ENCODE assay signal across 17 cellular contexts in the genomic region with DNA sequence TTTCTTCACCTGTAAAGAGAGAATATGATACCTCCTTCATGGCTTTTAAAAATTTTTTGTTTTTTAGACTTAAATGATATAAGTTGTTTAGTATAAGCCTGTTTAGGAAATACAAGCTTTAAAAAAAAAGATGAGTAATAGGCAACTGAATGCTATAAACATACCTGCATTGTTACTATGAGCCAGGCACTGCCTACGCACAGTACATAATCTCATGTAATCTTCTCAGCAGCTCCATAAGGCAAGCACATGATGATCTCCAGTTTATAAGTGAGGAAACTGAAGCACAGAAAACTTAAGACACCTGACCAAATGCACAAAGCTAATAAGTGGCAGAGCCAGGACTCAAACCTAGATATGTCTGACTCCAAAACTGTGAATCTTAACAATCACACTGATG.
DNase-seq lines count a peak whose midpoint lies in the region; TF ChIP-seq lines count a peak whose summit lies in the region.
"Had no signal": no experiment of that assay in that cellular context is flagged by ENCODE, and none has a peak within 500 bp of the region (broad histone marks: within the 10 kb centered on the region; RNA-seq: fewer than 3 reads in every experiment).

No MANE protein-coding gene starts in this region.

- DNase-seq in ELR (ENCODE audit: low read depth), result peak; percentile 46
- peak; percentile 20 for DNase-seq in RWPE1 (ENCODE audit: low spot score)
- peak; percentile 24 to 36 for DNase-seq in trophoblast cell
- no peak for DNase-seq in adrenal gland
- DNase-seq in GM20000 (ENCODE audit: low spot score), result no peak
- DNase-seq in SW480 (ENCODE audit: low spot score), result no peak
- DNase-seq in inferior parietal cortex (ENCODE audit: extremely low spot score), result no peak
- DNase-seq: BE2C; CD4-positive, CD25-positive, alpha-beta regulatory T cell; COR-L47; GDM1; NCI-H1105; NCI-H2081 treated with DMSO at 0.1 percent for 48 hours; NCI-H774; SJCRH30 had no signal

- no peaks in the 10 kb centered on the region for H3K27me3 ChIP-seq in esophagus (ENCODE audit: control insufficient read depth in 1 of 2, insufficient read depth in 2 of 2, low read length in 2 of 2)
- H3K27me3 ChIP-seq in trophoblast cell (ENCODE audit: insufficient read depth, low read length), result no peaks in the 10 kb centered on the region
- H3K27me3 ChIP-seq in adrenal gland, result no peaks in the 10 kb centered on the region
- H3K27me3 ChIP-seq: BE2C, SJCRH30 had no signal

- H3K27ac ChIP-seq in RWPE1, result no peak overlapping the region
- peak overlapping the region; percentile 75 to 87 for H3K27ac ChIP-seq in esophagus (ENCODE audit: low read depth in 2 of 2, low read length in 1 of 2)
- H3K27ac ChIP-seq in trophoblast cell (ENCODE audit: low read depth, low read length), result no peak overlapping the region
- H3K27ac ChIP-seq in adrenal gland, result no peak overlapping the region
- H3K27ac ChIP-seq: SJCRH30 had no signal

- WGBS in esophagus, 2 donors, result 64 to 73% methylated on average over 1 of the region's 1 CpG
- no CpG with 5 or more reads among the region's 1 CpG for WGBS in trophoblast cell (ENCODE audit: extremely low coverage, insufficient coverage, insufficient read length)
- WGBS in adrenal gland, 4 donors, result 93 to 100% (median 94%) methylated on average over 1 of the region's 1 CpG

- intact Hi-C loops in adrenal gland (cut with DNase I), result no loop called here

- H3K4me1 ChIP-seq in esophagus (ENCODE audit: control insufficient read depth in 2 of 2, insufficient read depth in 2 of 2, low read length in 1 of 2), result peaks cover 0 to 6% of the 10 kb centered on the region in 2 donors
- peaks cover 8 to 9% of the 10 kb centered on the region in 2 experiments for H3K4me1 ChIP-seq in trophoblast cell (ENCODE audit: control insufficient read depth in 1 of 2, insufficient read depth in 2 of 2, low read length in 2 of 2)
- H3K4me1 ChIP-seq in adrenal gland (replicated peaks in 1 of 2), result peaks cover 4 to 16% of the 10 kb centered on the region in 2 donors
- H3K4me1 ChIP-seq: BE2C had no signal

- no peak overlapping the region for H4K91ac ChIP-seq in trophoblast cell (ENCODE audit: low read depth, low read length)

- H2AK5ac ChIP-seq in trophoblast cell (ENCODE audit: low read length), result no peak overlapping the region

- no peak overlapping the region for H3K23ac ChIP-seq in trophoblast cell (ENCODE audit: low read length)

- H3K9me3 ChIP-seq in esophagus (ENCODE audit: control insufficient read depth in 2 of 2, insufficient read depth in 1 of 2, low read depth in 1 of 2, low read length in 1 of 2) (no peaks in the 10 kb centered on the region), trophoblast cell (ENCODE audit: insufficient read depth, low read depth, low read length) (peaks cover 1% of the 10 kb centered on the region), adrenal gland (replicated peaks in 1 of 3) (no peaks in the 10 kb centered on the region)
- H3K9me3 ChIP-seq: BE2C, SJCRH30 had no signal

- H2BK120ac ChIP-seq in trophoblast cell (ENCODE audit: insufficient read depth, low read length, poor library complexity), result no peak overlapping the region

- H3K79me1 ChIP-seq in trophoblast cell (ENCODE audit: low read length), result peaks cover 11% of the 10 kb centered on the region

- CTCF ChIA-PET in RWPE1 (lab: Yijun Ruan, JAX), result interaction anchor here (0.5 to 1.3 kb wide), 4 partner anchors 23 to 398 kb away, joined by 3 to 4 read pairs (median 4); no protein-coding TSS in a partner anchor

- POLR2A ChIA-PET in RWPE1 (lab: Yijun Ruan, JAX; ENCODE audit: low non-redundant PET), result no interaction called here

- H4K8ac ChIP-seq in trophoblast cell (ENCODE audit: low read depth, low read length), result no peak overlapping the region

- no peak overlapping the region for H3K18ac ChIP-seq in trophoblast cell (ENCODE audit: low read length)

- no peak overlapping the region for H3K9ac ChIP-seq in trophoblast cell (ENCODE audit: low read length)

- no peak overlapping the region for H2AFZ ChIP-seq in trophoblast cell (ENCODE audit: insufficient read depth, low read length, poor library complexity)

- no peak for TF ChIP-seq POLR2A in adrenal gland (IDR thresholded peaks at IDR 0.05)

- TF ChIP-seq CTCF in RWPE1 (conservative IDR thresholded peaks at IDR 0.05; ENCODE audit: low read depth), result no peak
- no peak for TF ChIP-seq CTCF in adrenal gland (IDR thresholded peaks at IDR 0.05)
- TF ChIP-seq CTCF in GM20000 (IDR thresholded peaks at IDR 0.05; ENCODE audit: extremely low read depth, missing control alignments), result no peak

- H3K4me2 ChIP-seq in trophoblast cell (ENCODE audit: low read length), result no peak overlapping the region

- H2BK12ac ChIP-seq in trophoblast cell (ENCODE audit: low read length), result no peak overlapping the region

- H2BK5ac ChIP-seq in trophoblast cell (ENCODE audit: low read depth, low read length, poor library complexity), result no peak overlapping the region

- no peak overlapping the region for H3K4ac ChIP-seq in trophoblast cell (ENCODE audit: low read depth, low read length)

- no peaks in the 10 kb centered on the region for H3K79me2 ChIP-seq in trophoblast cell (ENCODE audit: control insufficient read depth, insufficient read depth, low read length, poor library complexity)

- H3K14ac ChIP-seq in trophoblast cell (ENCODE audit: low read length), result no peak overlapping the region

- no peak overlapping the region for H4K12ac ChIP-seq in trophoblast cell (ENCODE audit: low read depth, low read length)

- H3K36me3 ChIP-seq in esophagus (ENCODE audit: control insufficient read depth in 2 of 2, insufficient read depth in 2 of 2, low read length in 1 of 2) (no peaks in the 10 kb centered on the region), trophoblast cell (ENCODE audit: control insufficient read depth in 1 of 2, insufficient read depth in 2 of 2, low read length in 2 of 2) (no peaks in the 10 kb centered on the region), adrenal gland (replicated peaks in 1 of 2) (no peaks in the 10 kb centered on the region)
- H3K36me3 ChIP-seq: BE2C, SJCRH30 had no signal

- H3K4me3 ChIP-seq in esophagus (ENCODE audit: low read depth in 1 of 2, low read length in 2 of 2) (no peak overlapping the region), trophoblast cell (ENCODE audit: low read depth, low read length) (no peak overlapping the region), adrenal gland (no peak overlapping the region)
- H3K4me3 ChIP-seq: K562, SJCRH30 had no signal

Comparison
In these comparisons a context has a peak if more than half of its experiments do, and no peak if none do; other contexts are left out.
1. DNase-seq: peak in ELR (single experiment), RWPE1 (single experiment) and trophoblast cell (2 of 2); none in adrenal gland (0 of 7), GM20000 (single experiment), SW480 (single experiment) and inferior parietal cortex (single experiment).
2. H3K27ac ChIP-seq: peak in esophagus (2 of 2); none in RWPE1 (single experiment), trophoblast cell (single experiment) and adrenal gland (0 of 5).